ENCODE assay signal across 22 cellular contexts in genomic region chr19:33644284-33644836, GRCh38. TPM values are rescaled to one million over a fixed set of nuclear protein-coding genes. Genes with fewer than 3 reads are reported as not detected.
A peak's percentile ranks its signal among the peaks of the same experiment; 100 is the strongest.
DNase-seq lines count a peak whose midpoint lies in the region; ATAC-seq and TF ChIP-seq lines count a peak whose summit lies in the region.
"Had no signal": no experiment of that assay in that cellular context is flagged by ENCODE, and none has a peak within 500 bp of the region (broad histone marks: within the 10 kb centered on the region; RNA-seq: fewer than 3 reads in every experiment).

No MANE protein-coding gene starts in this region.

- TF ChIP-seq CTCF in HEK293 (tag by site-specific recombination; IDR thresholded peaks at IDR 0.05) (no peak), WTC11 (IDR thresholded peaks at IDR 0.05) (no peak), lower lobe of right lung (IDR thresholded peaks at IDR 0.05) (no peak), spleen (IDR thresholded peaks at IDR 0.05 in 8 of 11, conservative IDR thresholded peaks at IDR 0.05 in 3 of 11) (no peak)

- peaks cover 56% of the 10 kb centered on the region for H3K4me1 Mint-ChIP-seq in WTC11
- H3K4me1 Mint-ChIP-seq: CD8-positive, alpha-beta memory T cell had no signal

- CTCF ChIA-PET in HEK293 (lab: Yijun Ruan, JAX) (no interaction called here), WTC11 (lab: Charles Lee) (interaction anchor here (1.1 kb wide), 1 partner anchor 132 kb away, joined by 3 read pairs; no protein-coding TSS in a partner anchor)

- intact Hi-C loops in lower lobe of right lung (cut with DNase I) (no loop called here), spleen (cut with DNase I; ENCODE audit: low total_unique reads) (no loop called here)

- H3K27me3 ChIP-seq in lower lobe of right lung (ENCODE audit: low read depth) (peaks cover 3% of the 10 kb centered on the region), spleen (replicated peaks in 1 of 7) (peaks cover 0 to 18% (median 0%) of the 10 kb centered on the region in 7 donors)
- H3K27me3 ChIP-seq: BE2C had no signal

- WGBS in spleen, 5 donors, result 87 to 92% (median 90%) methylated on average over 9 of the region's 9 CpGs

- H3K36me3 ChIP-seq in HEK293 (ENCODE audit: control insufficient read depth in 2 of 2, insufficient read depth in 1 of 2, low read length in 2 of 2) (no peaks in the 10 kb centered on the region), lower lobe of right lung (no peaks in the 10 kb centered on the region), spleen (no peaks in the 10 kb centered on the region)
- H3K36me3 ChIP-seq: BE2C had no signal

- no peak overlapping the region for H3K27ac ChIP-seq in HEK293 (ENCODE audit: extremely low read depth, low read depth, low read length)
- H3K27ac ChIP-seq in lower lobe of right lung, result no peak overlapping the region
- H3K27ac ChIP-seq in spleen, result no peak overlapping the region

- ATAC-seq in WTC11, result no peak
- ATAC-seq in lower lobe of right lung, result no peak
- ATAC-seq in HG02981 (IDR thresholded peaks at IDR 0.05; ENCODE audit: unreplicated experiment), result no peak
- ATAC-seq: GM12878, HCT116 had no signal

- no peak for TF ChIP-seq POLR2A in spleen (IDR thresholded peaks at IDR 0.05)

- H3K27ac Mint-ChIP-seq in WTC11, result no peak overlapping the region; the same call in 1 of the 2 replicates
- H3K27ac Mint-ChIP-seq: CD4-positive, CD25-positive, alpha-beta regulatory T cell had no signal

- DNase-seq in WTC11 (ENCODE audit: low spot score), result no peak
- peak; percentile 11 for DNase-seq in lower lobe of right lung
- peak; percentile 21 for DNase-seq in spleen
- no peak for DNase-seq in islet precursor cell
- no peak for DNase-seq in retina
- DNase-seq: ACHN; BE2C; CD4-positive, CD25-positive, alpha-beta regulatory T cell; CD8-positive, alpha-beta memory T cell; COR-L47; DMS 273 treated with DMSO at 0.1 percent for 48 hours; DMS53; DND-41; EL; GOT3; H7; IMR-90 had no signal

- no peaks in the 10 kb centered on the region for H3K36me3 Mint-ChIP-seq in WTC11
- H3K36me3 Mint-ChIP-seq: CD4-positive, CD25-positive, alpha-beta regulatory T cell; CD8-positive, alpha-beta memory T cell had no signal

- H3K9me3 ChIP-seq in HEK293 (ENCODE audit: control insufficient read depth, insufficient read depth, low read depth, low read length), result no peaks in the 10 kb centered on the region
- H3K9me3 ChIP-seq in lower lobe of right lung, result no peaks in the 10 kb centered on the region
- H3K9me3 ChIP-seq in spleen, result no peaks in the 10 kb centered on the region
- H3K9me3 ChIP-seq: BE2C had no signal

- H3K27me3 Mint-ChIP-seq in WTC11 (ENCODE audit: low read depth), result no peaks in the 10 kb centered on the region

- no peaks in the 10 kb centered on the region for H3K9me3 Mint-ChIP-seq in WTC11
- H3K9me3 Mint-ChIP-seq: CD8-positive, alpha-beta memory T cell had no signal

- H3K4me1 ChIP-seq in HEK293 (ENCODE audit: control insufficient read depth, insufficient read depth, low read length), result peaks cover 3% of the 10 kb centered on the region
- no peaks in the 10 kb centered on the region for H3K4me1 ChIP-seq in lower lobe of right lung
- H3K4me1 ChIP-seq in spleen, result no peaks in the 10 kb centered on the region
- H3K4me1 ChIP-seq: BE2C had no signal

- no peak overlapping the region for H3K4me3 ChIP-seq in HEK293 (ENCODE audit: low read depth, low read length)
- no peak overlapping the region for H3K4me3 ChIP-seq in lower lobe of right lung
- no peak overlapping the region for H3K4me3 ChIP-seq in spleen
- H3K4me3 ChIP-seq: GM12878 had no signal

- H3K4me3 Mint-ChIP-seq in WTC11, result no peak overlapping the region
- H3K4me3 Mint-ChIP-seq: CD4-positive, CD25-positive, alpha-beta regulatory T cell; CD8-positive, alpha-beta memory T cell had no signal

- POLR2A ChIA-PET in HEK293 (lab: Yijun Ruan, JAX) (no interaction called here), WTC11 (lab: Charles Lee) (no interaction called here)

TF ChIP-seq in HEK293, 187 proteins besides CTCF, POLR2A, EP300 and RAD21:
- TF ChIP-seq ZNF121 (tag by site-specific recombination; IDR thresholded peaks at IDR 0.05), result peak; percentile 91
- TF ChIP-seq ZBTB6 (tag by site-specific recombination; IDR thresholded peaks at IDR 0.05), result no peak

TF ChIP-seq in WTC11, 78 proteins besides CTCF, POLR2A, EP300 and RAD21:
- TF ChIP-seq SOX15 (CRISPR knock-in tag; IDR thresholded peaks at IDR 0.05) (no peak), ZNF121 (CRISPR knock-in tag; IDR thresholded peaks at IDR 0.05) (peak; percentile 76; the same call in 1 of the 2 replicates)

RNA-seq across cellular contexts. Expression of gene CHST8, which starts 22.6 kb away (rescaled TPM):
- total RNA-seq in WTC11 (2021), result 22.8 to 33.5 TPM (median 23.8 TPM) in 3 replicates
- total RNA-seq in lower lobe of right lung, result not detected
- total RNA-seq in spleen, result 1 to 10 TPM in 6 of 7 donors, under 1 TPM in 1; 0.68 to 4.0 (median 1.7) TPM
- 1 to 10 TPM in 2 of 3 donors, under 1 TPM in 1; 0.43 to 2.1 (median 1.2) TPM for polyA plus RNA-seq in spleen
- total RNA-seq: CD8-positive, alpha-beta memory T cell; G401; GM12878; IMR-90 had no signal
- polyA plus RNA-seq: CD4-positive, CD25-positive, alpha-beta regulatory T cell; CD8-positive, alpha-beta memory T cell; IMR-90 had no signal

Comparison
In these comparisons a context has a peak if more than half of its experiments do, and no peak if none do; other contexts are left out.
1. DNase-seq: peak in lower lobe of right lung (single experiment) and spleen (single experiment); none in WTC11 (single experiment), islet precursor cell (single experiment) and retina (single experiment).
2. Of the 8 proteins assayed by ChIP-seq in both HEK293 and WTC11: peak only in HEK293: none; only in WTC11: none; in both: ZNF121; in neither: 7.